In genomic region chr5:34982823-34983222, GRCh38 we compare ENCODE assay signal across 8 cellular contexts.
"Had no signal": no experiment of that assay in that cellular context is flagged by ENCODE, and none has a peak within 500 bp of the region (broad histone marks: within the 10 kb centered on the region; RNA-seq: fewer than 3 reads in every experiment).

No MANE protein-coding gene starts in this region.

- H3K36me3 ChIP-seq: HAP-1 had no signal

- H3K4me3 ChIP-seq: HAP-1 had no signal

- ATAC-seq: HCT116, HepG2 had no signal

- DNase-seq: GOT3, H7, HFFc6, KBM-7 had no signal

- H3K4me1 ChIP-seq: HAP-1 had no signal

- H3K27ac ChIP-seq: HL-60 had no signal
